Comparison of ENCODE assay signal across 24 cellular contexts in the genomic region with DNA sequence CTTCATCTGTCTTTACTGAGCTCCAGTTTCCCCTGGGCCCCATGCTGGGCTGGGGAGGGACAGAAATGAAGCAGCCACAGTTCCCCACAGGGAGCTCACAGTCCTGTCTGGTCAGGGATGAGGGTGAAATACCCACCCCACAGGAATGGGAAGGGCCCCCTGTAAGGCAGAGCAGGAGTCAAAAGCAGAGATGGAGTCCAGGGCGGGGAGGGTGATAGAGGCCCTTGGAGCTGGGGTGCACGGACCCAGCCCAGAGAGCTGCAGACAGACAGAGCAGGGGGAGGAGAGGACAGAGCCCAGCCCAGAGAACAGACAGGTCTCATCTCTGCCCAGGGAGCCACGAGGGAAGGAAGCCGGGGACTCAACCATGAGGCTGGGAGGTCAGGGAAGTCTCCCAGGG. TPM values are rescaled to one million over a fixed set of nuclear protein-coding genes. Genes with fewer than 3 reads are reported as not detected.
"Had no signal": no experiment of that assay in that cellular context is flagged by ENCODE, and none has a peak within 500 bp of the region (broad histone marks: within the 10 kb centered on the region; RNA-seq: fewer than 3 reads in every experiment).

No MANE protein-coding gene starts in this region.

- H3K4me2 ChIP-seq: hepatocyte had no signal

- H3K4me3 ChIP-seq: dorsolateral prefrontal cortex, gastroesophageal sphincter, heart left ventricle, hepatocyte, lower lobe of right lung, prostate gland, skin epidermis, suprapubic skin, transverse colon had no signal

- DNase-seq: dorsolateral prefrontal cortex; effector CD4-positive, alpha-beta T cell; foreskin keratinocyte; heart left ventricle; kidney glomerular epithelial cell; lower lobe of right lung; natural killer cell; stimulated activated CD4-positive, alpha-beta T cell treated with anti-CD3 and anti-CD28 coated beads, Interleukin-15, amount 100 ng/mL, for 24 hours; stimulated activated CD4-positive, alpha-beta T cell treated with anti-CD3 and anti-CD28 coated beads, Interleukin-4, amount 100 ng/mL, for 1 hour; stimulated activated CD8-positive, alpha-beta memory T cell treated with anti-CD3 and anti-CD28 coated beads, Interleukin-4, amount 100 ng/mL, for 48 hours; stimulated activated naive CD4-positive, alpha-beta T cell; stimulated activated naive CD8-positive, alpha-beta T cell treated with anti-CD3 and anti-CD28 coated beads, Interleukin-15, amount 100 ng/mL, for 72 hours; transverse colon had no signal

- H3K4me1 ChIP-seq: foreskin keratinocyte, gastroesophageal sphincter, heart left ventricle, lower lobe of right lung, prostate gland, suprapubic skin, transverse colon had no signal

- H3K36me3 ChIP-seq: gastroesophageal sphincter, heart left ventricle, lower lobe of right lung, prostate gland, suprapubic skin, transverse colon had no signal

- ATAC-seq: esophagus mucosa; foreskin keratinocyte; gastroesophageal sphincter; heart left ventricle; left ventricle myocardium superior; natural killer cell; stimulated activated naive CD8-positive, alpha-beta T cell treated with anti-CD3 and anti-CD28 coated beads, Interleukin-15, amount 100 ng/mL, for 72 hours had no signal

- H3K79me2 ChIP-seq: hepatocyte had no signal

- H3K9me3 ChIP-seq: gastroesophageal sphincter, heart left ventricle, lower lobe of right lung, prostate gland, suprapubic skin, transverse colon had no signal

- H3K27me3 ChIP-seq: dorsolateral prefrontal cortex, foreskin keratinocyte, gastroesophageal sphincter, heart left ventricle, hepatocyte, suprapubic skin, transverse colon had no signal

- H3K27ac ChIP-seq: dorsolateral prefrontal cortex, epithelial cell of prostate, foreskin keratinocyte, gastroesophageal sphincter, heart left ventricle, hepatocyte, lower lobe of right lung, prostate gland, skin epidermis, suprapubic skin, transverse colon had no signal

- H2AFZ ChIP-seq: hepatocyte had no signal

RNA-seq across cellular contexts. Expression of a gene that starts 34.9 kb away (rescaled TPM):
- total RNA-seq: fibroblast of lung, left ventricle myocardium superior, mononuclear cell, natural killer cell, right cardiac atrium had no signal
